In genomic region chr16:35176449-35176848, GRCh38 we compare ENCODE assay signal across 19 cellular contexts.
"Had no signal": no experiment of that assay in that cellular context is flagged by ENCODE, and none has a peak within 500 bp of the region (broad histone marks: within the 10 kb centered on the region; RNA-seq: fewer than 3 reads in every experiment).

No MANE protein-coding gene starts in this region.

- H3K4me3 ChIP-seq: lung, psoas muscle, sigmoid colon, skin epidermis, uterus had no signal

- H3K36me3 ChIP-seq: sigmoid colon, uterus had no signal

- FAIRE-seq: islet of Langerhans had no signal

- H3K4me1 ChIP-seq: foreskin keratinocyte, parathyroid adenoma, psoas muscle, sigmoid colon, uterus had no signal

- H3K27ac ChIP-seq: epithelial cell of prostate, foreskin keratinocyte, parathyroid adenoma, psoas muscle, sigmoid colon, skin epidermis, uterus had no signal

- H3K9me3 ChIP-seq: psoas muscle, uterus had no signal

- DNase-seq: effector memory CD8-positive, alpha-beta T cell; foreskin keratinocyte; hippocampal formation; kidney glomerular epithelial cell; mesenchymal stem cell; naive B cell; psoas muscle; retina; sigmoid colon; stimulated activated CD4-positive, alpha-beta T cell treated with anti-CD3 and anti-CD28 coated beads, Interleukin-12 subunit alpha, Interleukin-12 subunit beta, amount 100 ng/mL, for 4 hours; stimulated activated naive CD4-positive, alpha-beta T cell treated with Interleukin-2 at 50 U/mL for 16 hours; trophoblast cell; uterus had no signal

- ATAC-seq: effector memory CD8-positive, alpha-beta T cell; foreskin keratinocyte; left lobe of liver; psoas muscle had no signal

- H3K27me3 ChIP-seq: foreskin keratinocyte, sigmoid colon, uterus had no signal
